In genomic region chr19:5181331-5181730, GRCh38 we compare ENCODE assay signal across 29 cellular contexts.
"Had no signal": no experiment of that assay in that cellular context is flagged by ENCODE, and none has a peak within 500 bp of the region (broad histone marks: within the 10 kb centered on the region; RNA-seq: fewer than 3 reads in every experiment).

No MANE protein-coding gene starts in this region.

- H3K4me1 Mint-ChIP-seq: naive thymus-derived CD8-positive, alpha-beta T cell; nephron had no signal

- H3K27me3 Mint-ChIP-seq: stimulated activated naive CD8-positive, alpha-beta T cell treated with anti-CD3 and anti-CD28 coated beads, Interleukin-15, Interleukin-2, amounts not matched to agents 100 ng/mL and 50 ng/mL, for 24 hours had no signal

- ATAC-seq: heart right ventricle; left colon; left lung; lower lobe of right lung; naive thymus-derived CD8-positive, alpha-beta T cell; psoas muscle; sciatic nerve; upper lobe of right lung had no signal

- H3K4me3 ChIP-seq: heart right ventricle, hepatocyte, left lung, lower lobe of right lung, psoas muscle, skin epidermis, suprapubic skin, thoracic aorta, tibial artery, upper lobe of right lung had no signal

- H3K4me2 ChIP-seq: hepatocyte had no signal

- H3K9me3 ChIP-seq: heart right ventricle, left lung, lower lobe of right lung, neutrophil, psoas muscle, suprapubic skin, thoracic aorta, tibial artery, upper lobe of right lung had no signal

- H3K9me3 Mint-ChIP-seq: naive thymus-derived CD8-positive, alpha-beta T cell; nephron; neural crest cell; stimulated activated naive CD8-positive, alpha-beta T cell treated with anti-CD3 and anti-CD28 coated beads, Interleukin-15, Interleukin-2, amounts not matched to agents 100 ng/mL and 50 ng/mL, for 24 hours had no signal

- H3K27me3 ChIP-seq: hepatocyte, suprapubic skin, tibial artery, upper lobe of right lung had no signal

- H2AFZ ChIP-seq: hepatocyte, parathyroid adenoma had no signal

- DNase-seq: heart right ventricle; left colon; left lung; lower lobe of right lung; mammary epithelial cell; mesenchymal stem cell; naive thymus-derived CD8-positive, alpha-beta T cell; occipital lobe; psoas muscle; stimulated activated CD4-positive, alpha-beta T cell treated with anti-CD3 and anti-CD28 coated beads, Interleukin-12 subunit alpha, Interleukin-12 subunit beta, amount 100 ng/mL, for 4 hours; stimulated activated CD4-positive, alpha-beta T cell treated with anti-CD3 and anti-CD28 coated beads, Interleukin-15, amount 100 ng/mL, for 24 hours; stimulated activated CD4-positive, alpha-beta T cell treated with anti-CD3 and anti-CD28 coated beads, Interleukin-2, amount 100 ng/mL, for 24 hours; stimulated activated CD4-positive, alpha-beta T cell treated with anti-CD3 and anti-CD28 coated beads, Interleukin-4, amount 100 ng/mL, for 1 hour; stimulated activated naive CD4-positive, alpha-beta T cell; tibial artery; trophoblast cell; upper lobe of right lung had no signal

- H3K27ac ChIP-seq: heart right ventricle, hepatocyte, left lung, lower lobe of right lung, neutrophil, parathyroid adenoma, psoas muscle, skin epidermis, suprapubic skin, thoracic aorta, tibial artery, upper lobe of right lung had no signal

- H3K36me3 ChIP-seq: heart right ventricle, left lung, lower lobe of right lung, neutrophil, suprapubic skin, thoracic aorta, tibial artery, upper lobe of right lung had no signal

- H3K36me3 Mint-ChIP-seq: naive thymus-derived CD8-positive, alpha-beta T cell had no signal

- FAIRE-seq: keratinocyte, urothelium cell line had no signal

- H3K4me1 ChIP-seq: heart right ventricle, left lung, lower lobe of right lung, parathyroid adenoma, psoas muscle, suprapubic skin, tibial artery, upper lobe of right lung had no signal

- H3K9ac ChIP-seq: parathyroid adenoma had no signal

- H3K27ac Mint-ChIP-seq: naive thymus-derived CD8-positive, alpha-beta T cell; nephron; stimulated activated naive CD8-positive, alpha-beta T cell treated with anti-CD3 and anti-CD28 coated beads, Interleukin-15, Interleukin-2, amounts not matched to agents 100 ng/mL and 50 ng/mL, for 24 hours had no signal

- H3K4me3 Mint-ChIP-seq: naive thymus-derived CD8-positive, alpha-beta T cell; nephron; neural crest cell; stimulated activated naive CD8-positive, alpha-beta T cell treated with anti-CD3 and anti-CD28 coated beads, Interleukin-15, Interleukin-2, amounts not matched to agents 100 ng/mL and 50 ng/mL, for 24 hours had no signal

- H3K79me2 ChIP-seq: hepatocyte, parathyroid adenoma had no signal
